ENCODE assay signal across 16 cellular contexts in the genomic region with DNA sequence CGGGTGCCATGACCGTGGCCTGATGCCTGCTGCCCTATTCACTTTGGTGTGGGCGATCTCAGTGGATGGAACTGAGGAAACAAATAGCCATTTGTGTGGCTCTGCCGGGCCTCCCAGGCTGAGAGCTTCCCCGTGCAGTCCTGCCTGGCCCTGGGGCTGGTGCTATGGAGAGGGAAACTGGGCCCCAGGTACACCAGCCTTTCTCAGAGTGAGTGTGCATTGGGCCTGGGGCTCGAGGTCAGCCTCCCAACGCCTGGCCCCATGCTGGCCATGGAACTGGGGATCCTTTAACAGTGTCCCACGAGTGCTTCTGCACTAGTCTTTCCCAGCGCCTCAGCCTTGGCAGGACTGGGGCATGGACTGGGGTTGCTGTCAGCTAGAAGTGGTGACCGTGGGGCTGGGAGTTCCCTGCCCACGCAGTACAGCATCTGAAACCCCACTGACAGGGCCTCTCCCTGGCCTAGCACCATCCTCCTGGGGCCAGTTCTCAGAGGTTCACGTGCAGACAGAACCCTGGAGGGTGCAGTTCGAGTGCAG. TPM values are rescaled to one million over a fixed set of nuclear protein-coding genes. Genes with fewer than 3 reads are reported as not detected.
A peak's percentile ranks its signal among the peaks of the same experiment; 100 is the strongest.
DNase-seq lines count a peak whose midpoint lies in the region; ATAC-seq and TF ChIP-seq lines count a peak whose summit lies in the region.
"Had no signal": no experiment of that assay in that cellular context is flagged by ENCODE, and none has a peak within 500 bp of the region (broad histone marks: within the 10 kb centered on the region; RNA-seq: fewer than 3 reads in every experiment).

No MANE protein-coding gene starts in this region.

- TF ChIP-seq CTCF in VCaP (conservative IDR thresholded peaks at IDR 0.05) = no peak

- peak overlapping the region; percentile 63 for H3K27ac Mint-ChIP-seq in activated CD8-positive, alpha-beta memory T cell treated with anti-CD3 and anti-CD28 coated beads, Interleukin-2, amount 10 ng/mL, durations not matched to agents 7 days and 5 days
- H3K27ac Mint-ChIP-seq in stimulated activated memory B cell treated with anti-CD40 and anti-IgM and Interleukin-4, amounts not matched to agents 10 μg/mL and 1 μg/mL and 100 μg/mL, for 72 hours = peak overlapping the region; percentile 48

- no peak overlapping the region for H3K4me3 ChIP-seq in H7 (ENCODE audit: insufficient read depth, low read depth, low read length)
- H3K4me3 ChIP-seq: A549, left lung, SK-N-MC, testis had no signal

- CTCF ChIA-PET in activated CD8-positive, alpha-beta memory T cell treated with anti-CD3 and anti-CD28 coated beads, Interleukin-2, amount 10 ng/mL, durations not matched to agents 7 days and 5 days (lab: Charles Lee) = interaction anchor here (1.9 to 11.2 kb wide), 2 partner anchors 9 to 66 kb away, joined by 5 to 85 read pairs; partner anchors contain the start of gene PLEKHF1

- H3K27me3 Mint-ChIP-seq in activated CD8-positive, alpha-beta memory T cell treated with anti-CD3 and anti-CD28 coated beads, Interleukin-2, amount 10 ng/mL, durations not matched to agents 7 days and 5 days = no peaks in the 10 kb centered on the region
- H3K27me3 Mint-ChIP-seq in stimulated activated memory B cell treated with anti-CD40 and anti-IgM and Interleukin-4, amounts not matched to agents 10 μg/mL and 1 μg/mL and 100 μg/mL, for 72 hours = no peaks in the 10 kb centered on the region
- H3K27me3 Mint-ChIP-seq: progenitor cell of endocrine pancreas had no signal

- H3K36me3 Mint-ChIP-seq in activated CD8-positive, alpha-beta memory T cell treated with anti-CD3 and anti-CD28 coated beads, Interleukin-2, amount 10 ng/mL, durations not matched to agents 7 days and 5 days = peaks cover 49% of the 10 kb centered on the region
- H3K36me3 Mint-ChIP-seq in stimulated activated memory B cell treated with anti-CD40 and anti-IgM and Interleukin-4, amounts not matched to agents 10 μg/mL and 1 μg/mL and 100 μg/mL, for 72 hours = peaks cover 21% of the 10 kb centered on the region

- no peak for ATAC-seq in activated CD8-positive, alpha-beta memory T cell treated with anti-CD3 and anti-CD28 coated beads, Interleukin-2, amount 10 ng/mL, durations not matched to agents 7 days and 5 days
- ATAC-seq in left lobe of liver = no peak
- ATAC-seq in stimulated activated memory B cell treated with anti-CD40 and anti-IgM and Interleukin-4, amounts not matched to agents 10 μg/mL and 1 μg/mL and 100 μg/mL, for 72 hours = no peak
- ATAC-seq in HG03354 (IDR thresholded peaks at IDR 0.05; ENCODE audit: poor library complexity, severe bottlenecking, unreplicated experiment) = no peak
- ATAC-seq: A549 had no signal

- H3K4me3 Mint-ChIP-seq in activated CD8-positive, alpha-beta memory T cell treated with anti-CD3 and anti-CD28 coated beads, Interleukin-2, amount 10 ng/mL, durations not matched to agents 7 days and 5 days = no peak overlapping the region
- H3K4me3 Mint-ChIP-seq in stimulated activated memory B cell treated with anti-CD40 and anti-IgM and Interleukin-4, amounts not matched to agents 10 μg/mL and 1 μg/mL and 100 μg/mL, for 72 hours = no peak overlapping the region

- H3K36me3 ChIP-seq in H7 (replicated peaks; ENCODE audit: control insufficient read depth, insufficient read depth, low read length) = peaks cover 7% of the 10 kb centered on the region

- DNase-seq in activated CD8-positive, alpha-beta memory T cell treated with anti-CD3 and anti-CD28 coated beads, Interleukin-2, amount 10 ng/mL, durations not matched to agents 7 days and 5 days = no peak
- no peak for DNase-seq in activated CD8-positive, alpha-beta memory T cell treated with anti-CD3 and anti-CD28 coated beads, Interleukin-2, amount 50 U/mL, for 48 hours
- DNase-seq in left lobe of liver (ENCODE audit: low spot score) = peak; percentile 61
- DNase-seq in H7 = no peak
- no peak for DNase-seq in NK-92 (lab: John Stamatoyannopoulos, UW; ENCODE audit: unreplicated experiment)
- DNase-seq: foreskin fibroblast, KBM-7, NCI-H1694 treated with DMSO at 0.1 percent for 48 hours had no signal

- H3K27ac ChIP-seq in VCaP = peak overlapping the region; percentile 86
- H3K27ac ChIP-seq: A549, SK-N-MC had no signal

- peaks cover 86% of the 10 kb centered on the region for H3K4me1 Mint-ChIP-seq in activated CD8-positive, alpha-beta memory T cell treated with anti-CD3 and anti-CD28 coated beads, Interleukin-2, amount 10 ng/mL, durations not matched to agents 7 days and 5 days
- peaks cover 62% of the 10 kb centered on the region for H3K4me1 Mint-ChIP-seq in stimulated activated memory B cell treated with anti-CD40 and anti-IgM and Interleukin-4, amounts not matched to agents 10 μg/mL and 1 μg/mL and 100 μg/mL, for 72 hours

- no peaks in the 10 kb centered on the region for H3K9me3 Mint-ChIP-seq in activated CD8-positive, alpha-beta memory T cell treated with anti-CD3 and anti-CD28 coated beads, Interleukin-2, amount 10 ng/mL, durations not matched to agents 7 days and 5 days (ENCODE audit: low read depth)
- no peaks in the 10 kb centered on the region for H3K9me3 Mint-ChIP-seq in stimulated activated memory B cell treated with anti-CD40 and anti-IgM and Interleukin-4, amounts not matched to agents 10 μg/mL and 1 μg/mL and 100 μg/mL, for 72 hours

- no peaks in the 10 kb centered on the region for H3K27me3 ChIP-seq in H7 (ENCODE audit: control insufficient read depth, insufficient read depth, low read length)
- H3K27me3 ChIP-seq: left lung, testis had no signal

RNA-seq across cellular contexts. Expression of gene PLEKHF1, which starts 10.5 kb away (rescaled TPM):
- 10 to 100 TPM; 42.4 to 64.1 TPM for total RNA-seq in activated CD8-positive, alpha-beta memory T cell treated with anti-CD3 and anti-CD28 coated beads, Interleukin-2, amount 10 ng/mL, durations not matched to agents 7 days and 5 days
- total RNA-seq in left lobe of liver = 11.3 TPM
- total RNA-seq in H7 (2014; rRNA removed; shearing (Covaris generic)) = 12.9 and 19.4 TPM in 2 replicates

RNA-seq across cellular contexts. Expression of gene C19orf12, which starts 39.3 kb away (rescaled TPM):
- total RNA-seq in activated CD8-positive, alpha-beta memory T cell treated with anti-CD3 and anti-CD28 coated beads, Interleukin-2, amount 10 ng/mL, durations not matched to agents 7 days and 5 days = 10 to 100 TPM; 43.6 to 44.1 TPM
- total RNA-seq in left lobe of liver = 52.3 TPM
- 24.0 and 24.1 TPM in 2 replicates for total RNA-seq in H7 (2014; rRNA removed; shearing (Covaris generic))
